In the genomic region with DNA sequence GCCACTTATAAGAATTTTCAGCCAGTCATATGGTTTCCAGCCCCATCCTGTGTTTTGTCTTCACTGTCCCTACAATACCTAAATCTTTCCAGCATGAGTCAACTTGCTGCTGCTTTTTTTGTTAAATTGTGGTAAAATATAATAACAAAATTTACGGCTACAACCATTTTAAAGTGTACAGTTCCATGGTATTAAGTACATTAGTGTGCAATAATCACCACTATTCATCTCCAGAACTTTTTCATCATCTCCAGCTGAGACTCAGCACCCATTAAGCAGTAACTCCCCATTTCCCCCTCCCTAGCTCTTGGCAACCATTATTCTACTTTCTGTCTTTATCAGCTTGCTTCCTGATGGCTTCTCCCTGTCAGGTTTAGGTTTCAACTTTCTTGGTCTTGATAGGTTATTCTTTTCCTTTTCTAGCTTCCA, we compare ENCODE assay signal across 2 cellular contexts.
TF ChIP-seq lines count a peak whose summit lies in the region.

No MANE protein-coding gene starts in this region.

TF ChIP-seq in HEK293, 187 proteins besides CTCF, POLR2A, EP300 and RAD21 (continued from another document and continues in another):
- TF ChIP-seq, protein P1, sequence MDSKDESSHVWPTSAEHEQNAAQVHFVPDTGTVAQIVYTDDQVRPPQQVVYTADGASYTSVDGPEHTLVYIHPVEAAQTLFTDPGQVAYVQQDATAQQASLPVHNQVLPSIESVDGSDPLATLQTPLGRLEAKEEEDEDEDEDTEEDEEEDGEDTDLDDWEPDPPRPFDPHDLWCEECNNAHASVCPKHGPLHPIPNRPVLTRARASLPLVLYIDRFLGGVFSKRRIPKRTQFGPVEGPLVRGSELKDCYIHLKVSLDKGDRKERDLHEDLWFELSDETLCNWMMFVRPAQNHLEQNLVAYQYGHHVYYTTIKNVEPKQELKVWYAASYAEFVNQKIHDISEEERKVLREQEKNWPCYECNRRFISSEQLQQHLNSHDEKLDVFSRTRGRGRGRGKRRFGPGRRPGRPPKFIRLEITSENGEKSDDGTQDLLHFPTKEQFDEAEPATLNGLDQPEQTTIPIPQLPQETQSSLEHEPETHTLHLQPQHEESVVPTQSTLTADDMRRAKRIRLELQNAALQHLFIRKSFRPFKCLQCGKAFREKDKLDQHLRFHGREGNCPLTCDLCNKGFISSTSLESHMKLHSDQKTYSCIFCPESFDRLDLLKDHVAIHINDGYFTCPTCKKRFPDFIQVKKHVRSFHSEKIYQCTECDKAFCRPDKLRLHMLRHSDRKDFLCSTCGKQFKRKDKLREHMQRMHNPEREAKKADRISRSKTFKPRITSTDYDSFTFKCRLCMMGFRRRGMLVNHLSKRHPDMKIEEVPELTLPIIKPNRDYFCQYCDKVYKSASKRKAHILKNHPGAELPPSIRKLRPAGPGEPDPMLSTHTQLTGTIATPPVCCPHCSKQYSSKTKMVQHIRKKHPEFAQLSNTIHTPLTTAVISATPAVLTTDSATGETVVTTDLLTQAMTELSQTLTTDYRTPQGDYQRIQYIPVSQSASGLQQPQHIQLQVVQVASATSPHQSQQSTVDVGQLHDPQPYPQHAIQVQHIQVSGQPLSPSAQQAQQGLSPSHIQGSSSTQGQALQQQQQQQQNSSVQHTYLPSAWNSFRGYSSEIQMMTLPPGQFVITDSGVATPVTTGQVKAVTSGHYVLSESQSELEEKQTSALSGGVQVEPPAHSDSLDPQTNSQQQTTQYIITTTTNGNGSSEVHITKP (tag by site-specific recombination; IDR thresholded peaks at IDR 0.05), result peak; percentile 46; the same call in 1 of the 2 replicates
- TF ChIP-seq WT1 (tag by site-specific recombination; IDR thresholded peaks at IDR 0.05) (peak; percentile 46; the same call in 1 of the 2 replicates), MEIS1 (CRISPR knock-in tag; IDR thresholded peaks at IDR 0.05; ENCODE audit: borderline replicate concordance) (no peak), ZNF768 (tag by site-specific recombination; IDR thresholded peaks at IDR 0.05) (no peak), ZNF600 (tag by site-specific recombination; IDR thresholded peaks at IDR 0.05) (no peak), KLF1 (tag by site-specific recombination; IDR thresholded peaks at IDR 0.05) (no peak), ZNF132 (tag by site-specific recombination; IDR thresholded peaks at IDR 0.05; ENCODE audit: borderline replicate concordance) (no peak), ZNF837 (tag by site-specific recombination; IDR thresholded peaks at IDR 0.05) (no peak), ZNF521 (tag by site-specific recombination; IDR thresholded peaks at IDR 0.05) (no peak), HOXD13 (CRISPR knock-in tag; IDR thresholded peaks at IDR 0.05; ENCODE audit: borderline replicate concordance) (no peak), ZNF184 (tag by site-specific recombination; IDR thresholded peaks at IDR 0.05) (no peak), ZNF140 (tag by site-specific recombination; IDR thresholded peaks at IDR 0.05) (no peak), ZNF133 (tag by site-specific recombination; IDR thresholded peaks at IDR 0.05) (no peak), ZNF366 (tag by site-specific recombination; conservative IDR thresholded peaks at IDR 0.05) (0 out of 2 replicates have a peak, but pooled peaks have one; percentile 10), ZNF624 (tag by site-specific recombination; IDR thresholded peaks at IDR 0.05) (no peak), ZFP41 (tag by site-specific recombination; IDR thresholded peaks at IDR 0.05; ENCODE audit: borderline replicate concordance) (no peak)
- TF ChIP-seq, protein P2, sequence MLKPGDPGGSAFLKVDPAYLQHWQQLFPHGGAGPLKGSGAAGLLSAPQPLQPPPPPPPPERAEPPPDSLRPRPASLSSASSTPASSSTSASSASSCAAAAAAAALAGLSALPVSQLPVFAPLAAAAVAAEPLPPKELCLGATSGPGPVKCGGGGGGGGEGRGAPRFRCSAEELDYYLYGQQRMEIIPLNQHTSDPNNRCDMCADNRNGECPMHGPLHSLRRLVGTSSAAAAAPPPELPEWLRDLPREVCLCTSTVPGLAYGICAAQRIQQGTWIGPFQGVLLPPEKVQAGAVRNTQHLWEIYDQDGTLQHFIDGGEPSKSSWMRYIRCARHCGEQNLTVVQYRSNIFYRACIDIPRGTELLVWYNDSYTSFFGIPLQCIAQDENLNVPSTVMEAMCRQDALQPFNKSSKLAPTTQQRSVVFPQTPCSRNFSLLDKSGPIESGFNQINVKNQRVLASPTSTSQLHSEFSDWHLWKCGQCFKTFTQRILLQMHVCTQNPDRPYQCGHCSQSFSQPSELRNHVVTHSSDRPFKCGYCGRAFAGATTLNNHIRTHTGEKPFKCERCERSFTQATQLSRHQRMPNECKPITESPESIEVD (tag by site-specific recombination; IDR thresholded peaks at IDR 0.05), result no peak; the same call in none of the 2 replicates

TF ChIP-seq in K562, 482 proteins besides CTCF, POLR2A, EP300 and RAD21 (continued from another document):
- TF ChIP-seq YY1 (IDR thresholded peaks at IDR 0.05; ENCODE audit: borderline replicate concordance in 1 of 3, control insufficient read depth in 1 of 3, extremely low read depth in 1 of 3, insufficient read depth in 3 of 3, insufficient read length in 1 of 3, insufficient replicate concordance in 2 of 3, low read depth in 1 of 3, low read length in 2 of 3), result peak in 1 of 3 experiments; percentile 13
TF ChIP-seq in K562: peak in this region for 1.
